ENCODE assay signal across 10 cellular contexts in genomic region chr3:17823039-17823438, GRCh38.
"Had no signal": no experiment of that assay in that cellular context is flagged by ENCODE, and none has a peak within 500 bp of the region (broad histone marks: within the 10 kb centered on the region; RNA-seq: fewer than 3 reads in every experiment).

No MANE protein-coding gene starts in this region.

- ATAC-seq: HCT116, HepG2, K562 had no signal

- H3K4me1 ChIP-seq: HAP-1 had no signal

- DNase-seq: GM23248, GOT3, H7, HFFc6, IMR-90, KG1 had no signal

- H3K27ac ChIP-seq: GM23248 had no signal

- H2AFZ ChIP-seq: GM23248 had no signal

- H3K36me3 ChIP-seq: HAP-1 had no signal

- FAIRE-seq: HepG2 had no signal

- H3K9me3 ChIP-seq: HAP-1 had no signal

- H3K4me3 ChIP-seq: GM23248, HAP-1, K562 had no signal
